In the genomic region with DNA sequence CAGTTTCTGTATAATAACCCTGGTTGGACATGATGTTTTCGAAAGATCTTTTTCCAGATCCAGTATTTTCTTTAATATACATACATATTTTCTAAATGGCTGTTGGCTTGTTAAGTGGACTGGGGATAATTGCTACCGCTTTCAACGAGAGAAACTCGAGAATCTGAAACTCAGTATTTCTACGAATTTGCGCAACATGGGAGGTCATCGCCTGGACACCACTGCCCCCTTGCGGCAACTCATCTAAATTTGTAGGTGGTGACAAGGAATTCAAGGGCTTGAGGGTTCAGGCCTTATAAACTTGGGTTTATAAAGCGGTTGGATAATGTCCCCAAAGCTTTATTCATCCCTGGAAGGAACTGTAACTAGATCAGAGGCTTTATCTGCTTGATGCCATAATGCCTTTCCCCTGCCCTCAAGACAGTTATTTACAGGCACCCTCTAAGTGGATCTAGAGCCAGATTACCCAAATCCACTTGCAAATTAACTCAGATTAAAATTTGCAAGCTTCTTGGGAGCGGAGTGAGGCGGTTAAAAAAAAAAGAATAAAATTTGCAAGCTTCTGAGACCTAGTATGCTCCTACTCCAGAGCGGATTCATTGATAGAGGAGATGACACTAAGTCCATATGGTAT, we compare ENCODE assay signal across 1 cellular context.
TF ChIP-seq lines count a peak whose summit lies in the region.

No MANE protein-coding gene starts in this region.

TF ChIP-seq in H1, 55 proteins besides CTCF, POLR2A, EP300 and RAD21:
- TF ChIP-seq RBBP5 (IDR thresholded peaks at IDR 0.05; ENCODE audit: borderline replicate concordance, low read depth, low read length): no peak
- TF ChIP-seq YY1 (IDR thresholded peaks at IDR 0.05; ENCODE audit: low read depth, low read length): 0 out of 2 replicates have a peak, but pooled peaks have one; percentile 58
- peak; percentile 51; the same call in 1 of the 2 replicates for TF ChIP-seq CREB1 (IDR thresholded peaks at IDR 0.05)
- TF ChIP-seq, protein P1, sequence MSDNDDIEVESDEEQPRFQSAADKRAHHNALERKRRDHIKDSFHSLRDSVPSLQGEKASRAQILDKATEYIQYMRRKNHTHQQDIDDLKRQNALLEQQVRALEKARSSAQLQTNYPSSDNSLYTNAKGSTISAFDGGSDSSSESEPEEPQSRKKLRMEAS (IDR thresholded peaks at IDR 0.05): no peak
- TF ChIP-seq CEBPB (IDR thresholded peaks at IDR 0.05; ENCODE audit: low read depth, low read length): peak; percentile 99
- peak; percentile 16; the same call in 1 of the 2 replicates for TF ChIP-seq SP4 (IDR thresholded peaks at IDR 0.05; ENCODE audit: low read length)
